Comparison of ENCODE assay signal across 22 cellular contexts in genomic region chr4:18039113-18039512, GRCh38. TPM values are rescaled to one million over a fixed set of nuclear protein-coding genes. Genes with fewer than 3 reads are reported as not detected.
A peak's percentile ranks its signal among the peaks of the same experiment; 100 is the strongest.
DNase-seq lines count a peak whose midpoint lies in the region; ATAC-seq and TF ChIP-seq lines count a peak whose summit lies in the region.
"Had no signal": no experiment of that assay in that cellular context is flagged by ENCODE, and none has a peak within 500 bp of the region (broad histone marks: within the 10 kb centered on the region; RNA-seq: fewer than 3 reads in every experiment).

No MANE protein-coding gene starts in this region.

- H3K4ac ChIP-seq in trophoblast cell (ENCODE audit: low read depth, low read length) = no peak overlapping the region

- ATAC-seq in stimulated activated naive CD8-positive, alpha-beta T cell treated with anti-CD3 and anti-CD28 coated beads, Interleukin-15, amount 100 ng/mL, for 72 hours = peak; percentile 42
- no peak for ATAC-seq in stimulated activated naive CD8-positive, alpha-beta T cell treated with anti-CD3 and anti-CD28 coated beads, Interleukin-15, Interleukin-2, amounts not matched to agents 100 U/mL and 50 U/mL, for 24 hours
- ATAC-seq in HG03064 (IDR thresholded peaks at IDR 0.05; ENCODE audit: low read depth, unreplicated experiment) = peak; percentile 79
- ATAC-seq: activated CD4-positive, alpha-beta T cell treated with anti-CD3 and anti-CD28 coated beads for 36 hours; activated naive CD4-positive, alpha-beta T cell treated with anti-CD3 and anti-CD28 coated beads, Interleukin-2, amount 50 U/mL, for 72 hours; lower lobe of right lung; natural killer cell treated with Interleukin-12 subunit alpha and Interleukin-12 subunit beta and Interleukin-15 and Interleukin-18, amount 100 ng/mL, for 72 hours; Right ventricle myocardium inferior had no signal

- H4K91ac ChIP-seq in trophoblast cell (ENCODE audit: low read depth, low read length) = no peak overlapping the region

- no peak overlapping the region for H4K8ac ChIP-seq in trophoblast cell (ENCODE audit: low read depth, low read length)

- TF ChIP-seq CTCF in adrenal gland (IDR thresholded peaks at IDR 0.05) = no peak

- no peaks in the 10 kb centered on the region for H3K9me3 Mint-ChIP-seq in stimulated activated naive CD8-positive, alpha-beta T cell treated with anti-CD3 and anti-CD28 coated beads, Interleukin-15, amount 100 ng/mL, for 72 hours
- H3K9me3 Mint-ChIP-seq: activated naive CD4-positive, alpha-beta T cell treated with anti-CD3 and anti-CD28 coated beads, Interleukin-2, amount 50 U/mL, for 72 hours; CD4-positive, alpha-beta T cell; natural killer cell treated with Interleukin-12 subunit alpha and Interleukin-12 subunit beta and Interleukin-15 and Interleukin-18, amount 100 ng/mL, for 72 hours had no signal

- no peak overlapping the region for H4K12ac ChIP-seq in trophoblast cell (ENCODE audit: low read depth, low read length)

- H3K4me1 ChIP-seq in adrenal gland (replicated peaks in 1 of 2) (no peaks in the 10 kb centered on the region), trophoblast cell (ENCODE audit: control insufficient read depth in 1 of 2, insufficient read depth in 2 of 2, low read length in 2 of 2) (peaks cover 3 to 5% of the 10 kb centered on the region in 2 experiments)
- H3K4me1 ChIP-seq: lower lobe of right lung, transverse colon had no signal

- 80 to 89% (median 85%) methylated on average over 2 of the region's 2 CpGs for WGBS in adrenal gland, 4 donors
- WGBS in trophoblast cell (ENCODE audit: extremely low coverage, insufficient coverage, insufficient read length) = no CpG with 5 or more reads among the region's 2 CpGs

- H2BK12ac ChIP-seq in trophoblast cell (ENCODE audit: low read length) = no peak overlapping the region

- no peaks in the 10 kb centered on the region for H3K79me2 ChIP-seq in trophoblast cell (ENCODE audit: control insufficient read depth, insufficient read depth, low read length, poor library complexity)

- intact Hi-C loops in head of caudate nucleus (cut with DNase I) (no loop called here), adrenal gland (cut with DNase I) (no loop called here)

- peaks cover 31% of the 10 kb centered on the region for H3K27me3 Mint-ChIP-seq in stimulated activated naive CD8-positive, alpha-beta T cell treated with anti-CD3 and anti-CD28 coated beads, Interleukin-15, amount 100 ng/mL, for 72 hours

- no peaks in the 10 kb centered on the region for H3K27me3 ChIP-seq in adrenal gland
- no peaks in the 10 kb centered on the region for H3K27me3 ChIP-seq in trophoblast cell (ENCODE audit: insufficient read depth, low read length)
- H3K27me3 ChIP-seq: transverse colon had no signal

- no peak overlapping the region for H3K9ac ChIP-seq in trophoblast cell (ENCODE audit: low read length)

- H3K4me1 Mint-ChIP-seq in stimulated activated naive CD8-positive, alpha-beta T cell treated with anti-CD3 and anti-CD28 coated beads, Interleukin-15, amount 100 ng/mL, for 72 hours = no peaks in the 10 kb centered on the region
- H3K4me1 Mint-ChIP-seq: activated CD4-positive, alpha-beta T cell treated with anti-CD3 and anti-CD28 coated beads for 36 hours had no signal

- no peak overlapping the region for H3K4me3 ChIP-seq in adrenal gland
- no peak overlapping the region for H3K4me3 ChIP-seq in trophoblast cell (ENCODE audit: low read depth, low read length)
- H3K4me3 ChIP-seq: lower lobe of right lung, transverse colon had no signal

- no peak overlapping the region for H2BK120ac ChIP-seq in trophoblast cell (ENCODE audit: insufficient read depth, low read length, poor library complexity)

- no peak overlapping the region for H2BK5ac ChIP-seq in trophoblast cell (ENCODE audit: low read depth, low read length, poor library complexity)

- no peak overlapping the region for H3K14ac ChIP-seq in trophoblast cell (ENCODE audit: low read length)

- no peak overlapping the region for H3K23ac ChIP-seq in trophoblast cell (ENCODE audit: low read length)

- H3K27ac ChIP-seq in adrenal gland (no peak overlapping the region), trophoblast cell (ENCODE audit: low read depth, low read length) (no peak overlapping the region)
- H3K27ac ChIP-seq: lower lobe of right lung, transverse colon had no signal

- no peak for TF ChIP-seq POLR2A in adrenal gland (IDR thresholded peaks at IDR 0.05)

- H2AFZ ChIP-seq in trophoblast cell (ENCODE audit: insufficient read depth, low read length, poor library complexity) = no peak overlapping the region

- H2AK5ac ChIP-seq in trophoblast cell (ENCODE audit: low read length) = no peak overlapping the region

- peaks cover 4% of the 10 kb centered on the region for H3K79me1 ChIP-seq in trophoblast cell (ENCODE audit: low read length)

- H3K27ac Mint-ChIP-seq in stimulated activated naive CD8-positive, alpha-beta T cell treated with anti-CD3 and anti-CD28 coated beads, Interleukin-15, amount 100 ng/mL, for 72 hours = no peak overlapping the region
- H3K27ac Mint-ChIP-seq: activated CD4-positive, alpha-beta T cell treated with anti-CD3 and anti-CD28 coated beads for 36 hours; activated naive CD4-positive, alpha-beta T cell treated with anti-CD3 and anti-CD28 coated beads, Interleukin-2, amount 50 U/mL, for 72 hours; CD4-positive, alpha-beta T cell; natural killer cell treated with Interleukin-12 subunit alpha and Interleukin-12 subunit beta and Interleukin-15 and Interleukin-18, amount 100 ng/mL, for 72 hours had no signal

- no peak overlapping the region for H3K18ac ChIP-seq in trophoblast cell (ENCODE audit: low read length)

- H3K36me3 ChIP-seq in adrenal gland (replicated peaks in 1 of 2) (no peaks in the 10 kb centered on the region), trophoblast cell (ENCODE audit: control insufficient read depth in 1 of 2, insufficient read depth in 2 of 2, low read length in 2 of 2) (no peaks in the 10 kb centered on the region)
- H3K36me3 ChIP-seq: lower lobe of right lung, transverse colon had no signal

- no peak for DNase-seq in stimulated activated naive CD8-positive, alpha-beta T cell treated with anti-CD3 and anti-CD28 coated beads, Interleukin-15, amount 100 ng/mL, for 72 hours
- no peak for DNase-seq in stimulated activated naive CD8-positive, alpha-beta T cell treated with anti-CD3 and anti-CD28 coated beads, Interleukin-15, Interleukin-2, amounts not matched to agents 100 U/mL and 50 U/mL, for 24 hours
- DNase-seq in SKM-1 (lab: John Stamatoyannopoulos, UW; ENCODE audit: unreplicated experiment) = peak; percentile 6
- DNase-seq in head of caudate nucleus = no peak
- DNase-seq in adrenal gland = no peak
- no peak for DNase-seq in trophoblast cell
- DNase-seq in DMS114 treated with DMSO at 0.1 percent for 48 hours (lab: John Stamatoyannopoulos, UW; ENCODE audit: unreplicated experiment) = no peak
- DNase-seq: activated CD4-positive, alpha-beta T cell treated with anti-CD3 and anti-CD28 coated beads for 36 hours; activated T-cell treated with anti-CD3 and anti-CD28 coated beads for 4 hours; caudate nucleus; CD4-positive, alpha-beta T cell; effector CD8-positive, alpha-beta T cell; Karpas-422; lower lobe of right lung; NCI-H2081 treated with DMSO at 0.1 percent for 48 hours; retina; T-helper 2 cell; transverse colon had no signal

- no peak overlapping the region for H3K4me2 ChIP-seq in trophoblast cell (ENCODE audit: low read length)

- H3K9me3 ChIP-seq in adrenal gland (replicated peaks in 1 of 3) (no peaks in the 10 kb centered on the region), trophoblast cell (ENCODE audit: insufficient read depth, low read depth, low read length) (no peaks in the 10 kb centered on the region)
- H3K9me3 ChIP-seq: lower lobe of right lung, transverse colon had no signal

- no peak overlapping the region for H3K4me3 Mint-ChIP-seq in stimulated activated naive CD8-positive, alpha-beta T cell treated with anti-CD3 and anti-CD28 coated beads, Interleukin-15, amount 100 ng/mL, for 72 hours
- H3K4me3 Mint-ChIP-seq: activated CD4-positive, alpha-beta T cell treated with anti-CD3 and anti-CD28 coated beads for 36 hours; CD4-positive, alpha-beta T cell; natural killer cell treated with Interleukin-12 subunit alpha and Interleukin-12 subunit beta and Interleukin-15 and Interleukin-18, amount 100 ng/mL, for 72 hours had no signal

RNA-seq across cellular contexts. Expression of gene LCORL, which starts 17.6 kb away (rescaled TPM):
- total RNA-seq in adrenal gland = 10 to 100 TPM in 6 of 8 donors, 1 to 10 TPM in 2; 9.3 to 22.3 (median 17.5) TPM
- polyA plus RNA-seq in adrenal gland = 10 to 100 TPM in 1 of 3 donors, 1 to 10 TPM in 2; 2.6 to 15.2 (median 3.4) TPM
- polyA plus RNA-seq in trophoblast cell (2013) = 10.2 and 10.7 TPM in 2 replicates
